Comparison of ENCODE assay signal across 15 cellular contexts in genomic region chr15:25737218-25737643, GRCh38.
DNase-seq lines count a peak whose midpoint lies in the region; ATAC-seq and TF ChIP-seq lines count a peak whose summit lies in the region.
"Had no signal": no experiment of that assay in that cellular context is flagged by ENCODE, and none has a peak within 500 bp of the region (broad histone marks: within the 10 kb centered on the region; RNA-seq: fewer than 3 reads in every experiment).

No MANE protein-coding gene starts in this region.

- peaks cover 26% of the 10 kb centered on the region for H3K36me3 Mint-ChIP-seq in activated CD8-positive, alpha-beta T cell treated with anti-CD3 and anti-CD28 coated beads, Interleukin-2, amount 10 ng/mL, durations not matched to agents 7 days and 5 days (ENCODE audit: low read depth)

- WGBS in esophagus, 2 donors = 31 to 46% methylated on average over 4 of the region's 4 CpGs
- WGBS in hepatocyte (ENCODE audit: low lambda C conversion rate, missing lambda C conversion rate) = 38% methylated on average over 4 of the region's 4 CpGs

- H3K4me1 Mint-ChIP-seq in activated CD8-positive, alpha-beta T cell treated with anti-CD3 and anti-CD28 coated beads, Interleukin-2, amount 10 ng/mL, durations not matched to agents 7 days and 5 days (ENCODE audit: low read depth) = peaks cover 21% of the 10 kb centered on the region

- peak; percentile 3 for DNase-seq in EL
- DNase-seq in hepatocyte (ENCODE audit: low spot score) = no peak
- no peak for DNase-seq in retina
- no peak for DNase-seq in activated CD8-positive, alpha-beta T cell treated with anti-CD3 and anti-CD28 coated beads, Interleukin-2, amount 10 ng/mL, durations not matched to agents 7 days and 5 days
- no peak for DNase-seq in activated T-cell treated with anti-CD3 and anti-CD28 coated beads, Interleukin-2, amount 50 U/mL, for 48 hours
- DNase-seq: NCI-H146, NCI-H510A treated with DMSO at 0.1 percent for 48 hours, PC-9, T-cell had no signal

- H3K79me2 ChIP-seq in hepatocyte = no peaks in the 10 kb centered on the region

- no peaks in the 10 kb centered on the region for H4K20me1 ChIP-seq in hepatocyte (ENCODE audit: insufficient read depth, poor library complexity, severe bottlenecking)

- peak overlapping the region in 1 of 3 donors; percentile 22 for H3K9ac ChIP-seq in skeletal muscle tissue (ENCODE audit: low read depth in 1 of 3, low read length in 3 of 3)

- H3K27me3 Mint-ChIP-seq in activated CD8-positive, alpha-beta T cell treated with anti-CD3 and anti-CD28 coated beads, Interleukin-2, amount 10 ng/mL, durations not matched to agents 7 days and 5 days (ENCODE audit: low read depth) = no peaks in the 10 kb centered on the region
- H3K27me3 Mint-ChIP-seq: T-cell had no signal

- CTCF ChIA-PET in activated CD8-positive, alpha-beta T cell treated with anti-CD3 and anti-CD28 coated beads, Interleukin-2, amount 10 ng/mL, durations not matched to agents 7 days and 5 days (lab: Charles Lee) = interaction anchor here (1.4 kb wide), 1 partner anchor 196 kb away, joined by 4 read pairs; no protein-coding TSS in a partner anchor

- H3K4me1 ChIP-seq in esophagus (ENCODE audit: control insufficient read depth in 2 of 2, insufficient read depth in 2 of 2, low read length in 1 of 2) = peaks cover 0 to 4% of the 10 kb centered on the region in 2 donors
- no peaks in the 10 kb centered on the region for H3K4me1 ChIP-seq in hepatocyte (ENCODE audit: insufficient read depth)
- peaks cover 7 to 30% (median 16%) of the 10 kb centered on the region in 3 donors for H3K4me1 ChIP-seq in skeletal muscle tissue (ENCODE audit: control insufficient read depth in 3 of 3, insufficient read depth in 3 of 3, low read length in 3 of 3)

- no peaks in the 10 kb centered on the region for H3K9me3 ChIP-seq in esophagus (ENCODE audit: control insufficient read depth in 2 of 2, insufficient read depth in 1 of 2, low read depth in 1 of 2, low read length in 1 of 2)
- H3K9me3 ChIP-seq in hepatocyte (ENCODE audit: low read depth) = no peaks in the 10 kb centered on the region
- no peaks in the 10 kb centered on the region for H3K9me3 ChIP-seq in skeletal muscle tissue (ENCODE audit: control insufficient read depth in 3 of 3, low read length in 3 of 3)

- ATAC-seq in HG02642 (IDR thresholded peaks at IDR 0.05; ENCODE audit: poor library complexity, unreplicated experiment) = no peak
- no peak for ATAC-seq in activated CD8-positive, alpha-beta T cell treated with anti-CD3 and anti-CD28 coated beads, Interleukin-2, amount 10 ng/mL, durations not matched to agents 7 days and 5 days
- ATAC-seq: activated CD4-positive, CD25-positive, alpha-beta regulatory T cell treated with anti-CD3 and anti-CD28 coated beads, Interleukin-2, amount 50 U/mL, for 24 hours; T-cell had no signal

- peak overlapping the region; percentile 22 for H3K4me2 ChIP-seq in hepatocyte
- H3K4me2 ChIP-seq: PC-9 had no signal

- H3K27ac ChIP-seq in esophagus (ENCODE audit: low read depth in 2 of 2, low read length in 1 of 2) = peak overlapping the region; percentile 24 to 27
- peak overlapping the region; percentile 20 for H3K27ac ChIP-seq in hepatocyte
- H3K27ac ChIP-seq in skeletal muscle tissue (ENCODE audit: low read depth, low read length) = peak overlapping the region; percentile 32
- H3K27ac ChIP-seq: HL-60, PC-9 had no signal

- H3K4me3 Mint-ChIP-seq in activated CD8-positive, alpha-beta T cell treated with anti-CD3 and anti-CD28 coated beads, Interleukin-2, amount 10 ng/mL, durations not matched to agents 7 days and 5 days = no peak overlapping the region
- H3K4me3 Mint-ChIP-seq: dendritic cell treated with granulocyte-macrophage colony-stimulating factor and Interleukin-4, amounts not matched to agents 40 ng/mL and 50 ng/mL, for 4 days; T-cell had no signal

- POLR2A ChIA-PET in activated CD8-positive, alpha-beta T cell treated with anti-CD3 and anti-CD28 coated beads, Interleukin-2, amount 10 ng/mL, durations not matched to agents 7 days and 5 days (lab: Charles Lee) = no interaction called here

- no peak for TF ChIP-seq CTCF in hepatocyte (IDR thresholded peaks at IDR 0.05; ENCODE audit: poor library complexity)

- H3K9me3 Mint-ChIP-seq in activated CD8-positive, alpha-beta T cell treated with anti-CD3 and anti-CD28 coated beads, Interleukin-2, amount 10 ng/mL, durations not matched to agents 7 days and 5 days (ENCODE audit: insufficient read depth) = no peaks in the 10 kb centered on the region
- H3K9me3 Mint-ChIP-seq: dendritic cell treated with granulocyte-macrophage colony-stimulating factor and Interleukin-4, amounts not matched to agents 40 ng/mL and 50 ng/mL, for 4 days; T-cell had no signal

- H3K4me3 ChIP-seq in esophagus (ENCODE audit: low read depth in 1 of 2, low read length in 2 of 2) (no peak overlapping the region), hepatocyte (no peak overlapping the region), skeletal muscle tissue (ENCODE audit: low read length in 3 of 3) (no peak overlapping the region)
- H3K4me3 ChIP-seq: PC-9 had no signal

- H3K27ac Mint-ChIP-seq in activated CD8-positive, alpha-beta T cell treated with anti-CD3 and anti-CD28 coated beads, Interleukin-2, amount 10 ng/mL, durations not matched to agents 7 days and 5 days = no peak overlapping the region
- H3K27ac Mint-ChIP-seq: dendritic cell treated with granulocyte-macrophage colony-stimulating factor and Interleukin-4, amounts not matched to agents 40 ng/mL and 50 ng/mL, for 4 days had no signal

- no peaks in the 10 kb centered on the region for H3K9me2 ChIP-seq in hepatocyte (replicated peaks; ENCODE audit: insufficient read depth)

- H2AFZ ChIP-seq in hepatocyte = no peak overlapping the region
- H2AFZ ChIP-seq: PC-9 had no signal

- H3K27me3 ChIP-seq in esophagus (ENCODE audit: control insufficient read depth in 1 of 2, insufficient read depth in 2 of 2, low read length in 2 of 2) = no peaks in the 10 kb centered on the region
- no peaks in the 10 kb centered on the region for H3K27me3 ChIP-seq in hepatocyte
- no peaks in the 10 kb centered on the region for H3K27me3 ChIP-seq in skeletal muscle tissue (ENCODE audit: control insufficient read depth in 3 of 3, insufficient read depth in 3 of 3, low read length in 3 of 3)

- H3K36me3 ChIP-seq in esophagus (ENCODE audit: control insufficient read depth in 2 of 2, insufficient read depth in 2 of 2, low read length in 1 of 2) (no peaks in the 10 kb centered on the region), hepatocyte (replicated peaks; ENCODE audit: insufficient read depth, low read depth) (no peaks in the 10 kb centered on the region), skeletal muscle tissue (ENCODE audit: control insufficient read depth in 3 of 3, insufficient read depth in 3 of 3, low read length in 3 of 3) (no peaks in the 10 kb centered on the region)
